Comparison of ENCODE assay signal across 23 cellular contexts in the genomic region with DNA sequence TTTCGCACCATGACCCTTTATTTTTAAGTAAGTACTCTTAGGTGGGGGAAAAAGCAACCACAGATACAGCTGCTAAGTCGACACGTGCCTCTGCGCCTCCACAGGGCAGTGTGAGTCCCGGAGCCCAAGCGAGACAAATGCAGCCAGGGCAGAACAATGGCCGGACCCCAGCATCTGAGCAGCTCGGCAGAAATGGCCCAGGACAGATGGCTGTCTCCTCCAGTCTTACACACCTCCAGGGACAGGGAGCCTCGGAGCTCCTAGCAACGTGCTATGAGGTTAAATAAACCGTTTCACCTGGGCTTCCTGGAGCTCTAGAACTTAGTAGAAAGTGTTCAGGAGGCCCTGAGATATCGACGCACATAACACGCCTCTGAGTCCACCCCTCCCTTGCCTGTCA. TPM values are rescaled to one million over a fixed set of nuclear protein-coding genes. Genes with fewer than 3 reads are reported as not detected.
A peak's percentile ranks its signal among the peaks of the same experiment; 100 is the strongest.
DNase-seq lines count a peak whose midpoint lies in the region; ATAC-seq, FAIRE-seq and TF ChIP-seq lines count a peak whose summit lies in the region.
"Had no signal": no experiment of that assay in that cellular context is flagged by ENCODE, and none has a peak within 500 bp of the region (broad histone marks: within the 10 kb centered on the region; RNA-seq: fewer than 3 reads in every experiment).

No MANE protein-coding gene starts in this region.

- H3K27ac Mint-ChIP-seq in GM23338, result no peak overlapping the region
- H3K27ac Mint-ChIP-seq: CD14-positive monocyte; CD4-positive, alpha-beta memory T cell; HFFc6 had no signal

- ATAC-seq in GM23338, result no peak
- no peak for ATAC-seq in upper lobe of right lung
- ATAC-seq in HG02623 (IDR thresholded peaks at IDR 0.05; ENCODE audit: unreplicated experiment), result no peak
- no peak for ATAC-seq in right cardiac atrium
- ATAC-seq: HCT116 had no signal

- H3K27ac ChIP-seq in GM23338 (ENCODE audit: low read depth) (no peak overlapping the region), H1 (ENCODE audit: low read depth, low read length) (no peak overlapping the region), upper lobe of right lung (no peak overlapping the region), right cardiac atrium (ENCODE audit: low read length) (no peak overlapping the region)
- H3K27ac ChIP-seq: BLaER1, GM23248 had no signal

- no peak overlapping the region for H3K18ac ChIP-seq in H1 (ENCODE audit: extremely low read depth, low read length)

- TF ChIP-seq CTCF in GM23338 (conservative IDR thresholded peaks at IDR 0.05; ENCODE audit: low read depth in 2 of 2) (no peak), H1 (IDR thresholded peaks at IDR 0.05; ENCODE audit: control extremely low read depth in 1 of 3, insufficient read depth in 1 of 3, low read depth in 1 of 3, low read length in 3 of 3) (no peak), upper lobe of right lung (IDR thresholded peaks at IDR 0.05) (no peak)

- H3K79me1 ChIP-seq in H1 (ENCODE audit: low read depth, low read length), result no peaks in the 10 kb centered on the region

- no peak for TF ChIP-seq POLR2A in H1 (IDR thresholded peaks at IDR 0.05; ENCODE audit: control extremely low read depth in 1 of 2, low read depth in 2 of 2, low read length in 2 of 2)

- no peak for TF ChIP-seq EP300 in H1 (IDR thresholded peaks at IDR 0.05; ENCODE audit: borderline replicate concordance in 1 of 2, low read depth in 2 of 2, low read length in 2 of 2)

- no peak overlapping the region for H2BK15ac ChIP-seq in H1 (ENCODE audit: low read length)

- no peak overlapping the region for H4K8ac ChIP-seq in H1 (ENCODE audit: extremely low read depth, insufficient read depth, low read length)

- no peak overlapping the region for H2BK5ac ChIP-seq in H1 (ENCODE audit: low read depth, low read length)

- peaks cover 3% of the 10 kb centered on the region; the same call in 2 of the 3 replicates for H3K4me1 Mint-ChIP-seq in GM23338
- H3K4me1 Mint-ChIP-seq: CD14-positive monocyte; CD4-positive, alpha-beta memory T cell had no signal

- CTCF ChIA-PET in H1 (lab: Charles Lee; ENCODE audit: partially characterized antibody), result interaction anchor here (0.6 to 1.2 kb wide), 3 partner anchors 9 to 162 kb away, joined by 3 to 6 read pairs (median 4); no protein-coding TSS in a partner anchor

- H3K9me2 ChIP-seq in GM23338 (ENCODE audit: insufficient read depth), result no peaks in the 10 kb centered on the region

- H4K20me1 ChIP-seq in GM23338 (replicated peaks; ENCODE audit: insufficient read depth) (no peaks in the 10 kb centered on the region), H1 (replicated peaks in 1 of 2; ENCODE audit: control insufficient read depth in 1 of 2, insufficient read depth in 2 of 2, low read length in 2 of 2) (no peaks in the 10 kb centered on the region)
- H4K20me1 ChIP-seq: BLaER1 had no signal

- peaks cover 96% of the 10 kb centered on the region; the same call in 2 of the 3 replicates for H3K9me3 Mint-ChIP-seq in GM23338
- H3K9me3 Mint-ChIP-seq: CD4-positive, alpha-beta memory T cell had no signal

- H2BK120ac ChIP-seq in H1 (replicated peaks; ENCODE audit: low read depth, low read length), result no peak overlapping the region

- FAIRE-seq in H1 (lab: Jason Lieb, UNC), result no peak
- FAIRE-seq: GM19239, HTR-8/SVneo had no signal

- H3K27me3 ChIP-seq in GM23338 (ENCODE audit: insufficient read depth), result no peaks in the 10 kb centered on the region
- H3K27me3 ChIP-seq in H1 (replicated peaks in 1 of 4; ENCODE audit: control insufficient read depth in 3 of 4, extremely low read depth in 1 of 4, insufficient read depth in 3 of 4, low read length in 3 of 4), result no peaks in the 10 kb centered on the region
- no peaks in the 10 kb centered on the region for H3K27me3 ChIP-seq in upper lobe of right lung
- no peaks in the 10 kb centered on the region for H3K27me3 ChIP-seq in right cardiac atrium (ENCODE audit: control insufficient read depth, insufficient read depth)
- H3K27me3 ChIP-seq: BLaER1 had no signal

- H2BK12ac ChIP-seq in H1 (ENCODE audit: low read depth, low read length), result no peak overlapping the region

- H3K36me3 Mint-ChIP-seq in GM23338 (ENCODE audit: low read depth), result peaks cover 25% of the 10 kb centered on the region
- H3K36me3 Mint-ChIP-seq: CD14-positive monocyte; CD4-positive, alpha-beta memory T cell had no signal

- TF ChIP-seq RAD21 in H1 (IDR thresholded peaks at IDR 0.05 in 1 of 2, conservative IDR thresholded peaks at IDR 0.05 in 1 of 2; ENCODE audit: low read depth in 2 of 2, low read length in 2 of 2), result no peak

- H3K4me3 ChIP-seq in GM23338 (no peak overlapping the region), H1 (ENCODE audit: extremely low read depth in 1 of 4, insufficient read depth in 2 of 4, low read depth in 3 of 4, low read length in 4 of 4) (no peak overlapping the region), upper lobe of right lung (no peak overlapping the region), right cardiac atrium (ENCODE audit: low read length) (no peak overlapping the region)
- H3K4me3 ChIP-seq: BLaER1, GM23248 had no signal

- H3K4me1 ChIP-seq in GM23338 (ENCODE audit: insufficient read depth) (no peaks in the 10 kb centered on the region), H1 (replicated peaks in 1 of 4; ENCODE audit: control insufficient read depth in 3 of 4, insufficient read depth in 4 of 4, low read length in 3 of 4) (peaks cover 0 to 2% (median 0%) of the 10 kb centered on the region in 4 experiments; a peak in 2 of 7 replicates), upper lobe of right lung (no peaks in the 10 kb centered on the region), right cardiac atrium (ENCODE audit: control insufficient read depth, insufficient read depth, low read length) (no peaks in the 10 kb centered on the region)

- no peaks in the 10 kb centered on the region for H3K79me2 ChIP-seq in GM23338 (replicated peaks; ENCODE audit: insufficient read depth)
- H3K79me2 ChIP-seq in H1 (ENCODE audit: control insufficient read depth in 1 of 2, insufficient read depth in 2 of 2, low read length in 2 of 2), result no peaks in the 10 kb centered on the region

- H3K23me2 ChIP-seq in H1 (ENCODE audit: low read depth, low read length), result no peaks in the 10 kb centered on the region

- POLR2A ChIA-PET in H1 (lab: Charles Lee; ENCODE audit: partially characterized antibody), result no interaction called here

- no peak overlapping the region for H3K56ac ChIP-seq in H1 (replicated peaks; ENCODE audit: insufficient read length, low read depth, low read length)

- H2AFZ ChIP-seq in GM23338 (peak overlapping the region; percentile 33; the same call in 1 of the 2 replicates), H1 (ENCODE audit: low read length) (peak overlapping the region; percentile 88; the same call in 1 of the 2 replicates)
- H2AFZ ChIP-seq: GM23248 had no signal

- no peak overlapping the region for H3K4me2 ChIP-seq in GM23338
- H3K4me2 ChIP-seq in H1 (ENCODE audit: insufficient read depth in 1 of 2, low read depth in 2 of 2, low read length in 2 of 2), result no peak overlapping the region
- H3K4me2 ChIP-seq: BLaER1 had no signal

- intact Hi-C loops in upper lobe of right lung (cut with DNase I) (no loop called here), right cardiac atrium (cut with DNase I) (no loop called here)

- H3K9me3 ChIP-seq in H1 (ENCODE audit: insufficient read depth in 2 of 2, low read depth in 1 of 2, low read length in 1 of 2), result no peaks in the 10 kb centered on the region
- H3K9me3 ChIP-seq in upper lobe of right lung, result no peaks in the 10 kb centered on the region
- no peaks in the 10 kb centered on the region for H3K9me3 ChIP-seq in right cardiac atrium (ENCODE audit: control insufficient read depth, low read length)

- DNase-seq in GM23338 (ENCODE audit: low spot score), result no peak
- DNase-seq in H1 (ENCODE audit: low read depth in 1 of 2, low spot score in 2 of 2), result no peak
- DNase-seq in mesenteric fat pad (ENCODE audit: low spot score), result peak; percentile 41
- peak; percentile 39 for DNase-seq in upper lobe of right lung
- no peak for DNase-seq in T-helper 2 cell
- DNase-seq in right cardiac atrium, result no peak
- DNase-seq: 8988T; CD4-positive, alpha-beta memory T cell; DMS153; DMS79; GDM1; GM23248; H7; HFFc6; IMR-90 had no signal

- H3F3A ChIP-seq in GM23338 (replicated peaks; ENCODE audit: low read depth), result no peaks in the 10 kb centered on the region

- H4K5ac ChIP-seq in H1 (ENCODE audit: insufficient read length, low read depth, low read length), result no peak overlapping the region

- H3K36me3 ChIP-seq in GM23338 (ENCODE audit: insufficient read depth) (no peaks in the 10 kb centered on the region), H1 (ENCODE audit: control insufficient read depth in 2 of 4, insufficient read depth in 4 of 4, low read length in 3 of 4) (no peaks in the 10 kb centered on the region), upper lobe of right lung (no peaks in the 10 kb centered on the region)
- H3K36me3 ChIP-seq: BLaER1 had no signal

- H3K9ac ChIP-seq in H1 (replicated peaks in 1 of 4; ENCODE audit: extremely low read depth in 1 of 4, low read depth in 3 of 4, low read length in 3 of 4), result no peak overlapping the region
- H3K9ac ChIP-seq: BLaER1, GM23248 had no signal

- no peak overlapping the region for H3K23ac ChIP-seq in H1 (ENCODE audit: insufficient read length)

- H3K27me3 Mint-ChIP-seq in GM23338 (ENCODE audit: insufficient read depth, low read depth, poor library complexity), result peaks cover 4% of the 10 kb centered on the region

- H3K14ac ChIP-seq in H1 (ENCODE audit: insufficient read length), result no peak overlapping the region

- no peak overlapping the region for H3K4me3 Mint-ChIP-seq in GM23338
- H3K4me3 Mint-ChIP-seq: CD14-positive monocyte; CD4-positive, alpha-beta memory T cell; HFFc6 had no signal

- WGBS in H1 (ENCODE audit: extremely low coverage in 1 of 2, insufficient coverage in 1 of 2, insufficient read length in 1 of 2, insufficient replicate concordance in 2 of 2, low coverage in 1 of 2, low lambda C conversion rate in 2 of 2, missing lambda C conversion rate in 1 of 2), 2 experiments, result 78% methylated on average over 14 of the region's 14 CpGs; no CpG with 5 or more reads in 1 of the 2 experiments
- WGBS in right cardiac atrium, result 62% methylated on average over 14 of the region's 14 CpGs

- H2AK5ac ChIP-seq in H1 (ENCODE audit: low read depth, low read length), result no peak overlapping the region

- H4K91ac ChIP-seq in H1 (replicated peaks; ENCODE audit: insufficient read length, low read length), result no peak overlapping the region

- H2BK20ac ChIP-seq in H1 (ENCODE audit: low read length), result no peak overlapping the region

- no peak overlapping the region for H3K4ac ChIP-seq in H1 (replicated peaks; ENCODE audit: insufficient read length, low read depth, low read length)

RNA-seq across cellular contexts. Expression of gene SALL3, which starts 47.3 kb away (rescaled TPM):
- 29.0 and 39.8 TPM in 2 replicates for total RNA-seq in GM23338 (2014; rRNA removed; shearing (Covaris generic))
- polyA plus RNA-seq in GM23338 (2016; fragmentation: Nextera tagmentation; extraction: Ambion mirVana), result 11.0 and 16.9 TPM in 2 replicates
- 46.4 and 54.5 TPM in 2 replicates for total RNA-seq in H1 (2021; fragmentation: NEBNext Ultra II Directional; extraction: Animal tissue kit (Norgen Biotek cat#: 25700))
- 10.5 and 24.5 TPM in 2 replicates for polyA plus RNA-seq in H1 (2011; rRNA removed)
- polyA plus RNA-seq in H1 (2011; cell fraction: cytosol; rRNA removed), result 13.8 TPM
- polyA plus RNA-seq in H1 (2011; cell fraction: nucleus; rRNA removed), result 44.0 TPM
- polyA plus RNA-seq in H1 (2012, experiment 1 of 2), result 21.6 to 25.4 TPM (median 23.5 TPM) in 4 replicates
- polyA plus RNA-seq in H1 (2012, experiment 2 of 2), result 10.1 TPM
- polyA plus RNA-seq in H1 (2013, experiment 1 of 2), result 19.9 TPM
- polyA plus RNA-seq in H1 (2013, experiment 2 of 2), result 18.1 TPM
- polyA minus RNA-seq in H1 (2011; rRNA and poly(A)+ RNA removed), result 8.5 and 12.3 TPM in 2 replicates
- polyA minus RNA-seq in H1 (2011; cell fraction: cytosol; rRNA and poly(A)+ RNA removed), result 41.6 TPM
- 48.0 TPM for polyA minus RNA-seq in H1 (2011; cell fraction: nucleus; rRNA and poly(A)+ RNA removed)
- total RNA-seq in mesenteric fat pad, result not detected
- total RNA-seq in upper lobe of right lung, result not detected
- total RNA-seq in right cardiac atrium, result 1 to 10 TPM in 3 of 4 donors, under 1 TPM in 1; 0.68 to 3.1 (median 1.2) TPM
- 0.14 TPM for polyA plus RNA-seq in right cardiac atrium
- total RNA-seq: A673; CD4-positive, alpha-beta memory T cell; GM23248; HFFc6; IMR-90 had no signal
- polyA plus RNA-seq: AG04450; CD14-positive monocyte; CD4-positive, alpha-beta memory T cell; GM23248; IMR-90 had no signal

Comparison
In these comparisons a context has a peak if more than half of its experiments do, and no peak if none do; other contexts are left out.
1. DNase-seq: peak in mesenteric fat pad (single experiment) and upper lobe of right lung (single experiment); none in GM23338 (single experiment), H1 (0 of 2), T-helper 2 cell (0 of 5) and right cardiac atrium (0 of 3).